Comparison of ENCODE assay signal across 15 cellular contexts in the genomic region with DNA sequence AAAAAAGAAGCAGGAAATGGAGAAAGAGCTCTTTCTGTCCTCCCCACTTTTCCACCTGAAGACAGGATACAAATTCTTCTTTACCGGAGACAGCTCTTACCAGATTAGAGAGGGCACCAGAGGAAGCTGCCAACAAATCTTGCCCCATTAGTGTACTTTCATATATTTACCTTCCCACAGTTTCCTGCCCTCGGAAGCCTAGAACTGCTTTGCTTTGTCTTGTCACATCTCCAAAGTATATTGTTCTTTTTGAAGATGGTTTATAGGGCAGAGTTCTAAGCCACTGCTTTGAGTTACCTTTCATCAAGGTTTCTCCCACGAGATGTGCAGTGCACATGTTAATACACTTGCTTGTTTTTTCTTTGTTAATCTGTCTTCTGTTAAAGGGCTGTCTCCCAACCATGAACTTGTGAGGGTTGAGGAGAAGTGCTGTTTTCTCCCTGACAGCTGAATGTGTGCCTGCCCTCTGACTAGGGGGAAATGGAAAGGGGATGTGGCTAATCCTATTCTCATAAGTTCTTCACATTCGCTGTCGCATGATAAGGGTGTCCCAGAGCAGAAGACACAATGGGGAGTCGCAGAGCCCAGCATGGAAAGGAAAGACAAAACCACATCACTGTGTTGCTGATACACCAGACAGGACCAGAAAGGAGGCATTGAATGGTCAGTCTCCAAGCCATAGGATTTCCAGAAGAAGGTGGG. TPM values are rescaled to one million over a fixed set of nuclear protein-coding genes. Genes with fewer than 3 reads are reported as not detected.
A peak's percentile ranks its signal among the peaks of the same experiment; 100 is the strongest.
DNase-seq lines count a peak whose midpoint lies in the region; ATAC-seq and TF ChIP-seq lines count a peak whose summit lies in the region.
"Had no signal": no experiment of that assay in that cellular context is flagged by ENCODE, and none has a peak within 500 bp of the region (broad histone marks: within the 10 kb centered on the region; RNA-seq: fewer than 3 reads in every experiment).

No MANE protein-coding gene starts in this region.

- H3K36me3 ChIP-seq in sigmoid colon, result no peaks in the 10 kb centered on the region
- H3K36me3 ChIP-seq: adrenal gland, left ventricle myocardium inferior had no signal

- intact Hi-C loops in sigmoid colon (cut with DNase I), result no loop called here

- 37 to 63% methylated on average over 6 of the region's 6 CpGs for WGBS in sigmoid colon, 2 donors

- no peak for TF ChIP-seq EP300 in sigmoid colon (IDR thresholded peaks at IDR 0.05)

- DNase-seq in Ammon's horn (ENCODE audit: low spot score) (peak; percentile 68), GF-D8 (lab: John Stamatoyannopoulos, UW) (peak; percentile 49), SKM-1 (lab: John Stamatoyannopoulos, UW; ENCODE audit: unreplicated experiment) (peak; percentile 39), hippocampal formation (lab: John Stamatoyannopoulos, UW) (peak; percentile 6 to 21), sigmoid colon (no peak), HT-29 (ENCODE audit: low spot score) (no peak)
- DNase-seq: activated CD4-positive, alpha-beta T cell treated with anti-CD3 and anti-CD28 coated beads, Interleukin-2, amount 50 U/mL, for 1 hour; activated T-cell treated with anti-CD3 and anti-CD28 coated beads, Interleukin-2, amount 50 U/mL, for 72 hours; adrenal gland; left ventricle myocardium inferior; NCI-H2029; RPMI8226; stimulated activated CD4-positive, alpha-beta T cell treated with anti-CD3 and anti-CD28 coated beads, Interleukin-12 subunit alpha, Interleukin-12 subunit beta, amount 100 ng/mL, for 4 hours had no signal

- ATAC-seq in HG02759 (IDR thresholded peaks at IDR 0.05; ENCODE audit: unreplicated experiment) (no peak), GM21526 (IDR thresholded peaks at IDR 0.05; ENCODE audit: low FRiP score, unreplicated experiment) (no peak)

- H3K9me3 ChIP-seq in sigmoid colon, result no peaks in the 10 kb centered on the region
- H3K9me3 ChIP-seq: adrenal gland, left ventricle myocardium inferior had no signal

- no peak for TF ChIP-seq POLR2A in sigmoid colon (IDR thresholded peaks at IDR 0.05)

- no peak overlapping the region for H3K4me3 ChIP-seq in sigmoid colon
- H3K4me3 ChIP-seq: adrenal gland, left ventricle myocardium inferior had no signal

- peaks cover 0 to 22% (median 4%) of the 10 kb centered on the region in 3 donors for H3K27me3 ChIP-seq in sigmoid colon
- H3K27me3 ChIP-seq: adrenal gland had no signal

- H3K4me1 ChIP-seq in sigmoid colon, result no peaks in the 10 kb centered on the region
- H3K4me1 ChIP-seq: adrenal gland, left ventricle myocardium inferior had no signal

- no peak overlapping the region for H3K27ac ChIP-seq in sigmoid colon
- H3K27ac ChIP-seq: adrenal gland, left ventricle myocardium inferior had no signal

- no peak for TF ChIP-seq CTCF in sigmoid colon (IDR thresholded peaks at IDR 0.05)

RNA-seq across cellular contexts. Expression of a gene that starts 24.2 kb away (rescaled TPM):
- not detected for total RNA-seq in sigmoid colon
- 10 to 100 TPM in 1 of 3 donors, 1 to 10 TPM in 2; 1.2 to 11.6 (median 3.2) TPM for polyA plus RNA-seq in sigmoid colon
- total RNA-seq in HT-29 (2014; rRNA removed; shearing (Covaris generic)), result 18.3 and 26.9 TPM in 2 replicates

RNA-seq across cellular contexts. Expression of a gene that starts 37.9 kb away (rescaled TPM):
- 1 to 10 TPM in 2 of 4 donors, under 1 TPM in 2; 0.16 to 1.9 (median 1.0) TPM for total RNA-seq in sigmoid colon
- under 1 TPM in 1 of 3 donors, not detected in 2; 0.74 TPM for polyA plus RNA-seq in sigmoid colon
- total RNA-seq in HT-29 (2014; rRNA removed; shearing (Covaris generic)), result not detected in 2 replicates
- total RNA-seq: activated T-cell treated with anti-CD3 and anti-CD28 coated beads, Interleukin-2, amount 50 U/mL, for 72 hours; left ventricle myocardium inferior had no signal

RNA-seq across cellular contexts. Expression of a gene that starts 45.9 kb away (rescaled TPM):
- 10 to 100 TPM; 19.6 to 27.4 (median 25.8) TPM for total RNA-seq in sigmoid colon
- 10 to 100 TPM in 1 of 3 donors, 1 to 10 TPM in 2; 4.2 to 23.1 (median 7.4) TPM for polyA plus RNA-seq in sigmoid colon
- total RNA-seq in HT-29 (2014; rRNA removed; shearing (Covaris generic)), result 24.3 and 27.5 TPM in 2 replicates

Comparison
In these comparisons a context has a peak if more than half of its experiments do, and no peak if none do; other contexts are left out.
1. DNase-seq: peak in Ammon's horn (single experiment), GF-D8 (single experiment), SKM-1 (single experiment) and hippocampal formation (2 of 2); none in sigmoid colon (single experiment) and HT-29 (single experiment).
2. RNA of a gene that starts 24.2 kb away (total RNA-seq): 18.3 to 26.9 TPM in HT-29; not detected in sigmoid colon; every median in the first group is over 10 times any median in the second.